21 cellular contexts compared by ENCODE assay signal in genomic region chr6:110355727-110356126, GRCh38. TPM values are rescaled to one million over a fixed set of nuclear protein-coding genes. Genes with fewer than 3 reads are reported as not detected.
DNase-seq lines count a peak whose midpoint lies in the region; ATAC-seq and TF ChIP-seq lines count a peak whose summit lies in the region.
"Had no signal": no experiment of that assay in that cellular context is flagged by ENCODE, and none has a peak within 500 bp of the region (broad histone marks: within the 10 kb centered on the region; RNA-seq: fewer than 3 reads in every experiment).

No MANE protein-coding gene starts in this region.

- intact Hi-C loops in esophagus muscularis mucosa (cut with DNase I) (no loop called here), colonic mucosa (cut with DNase I) (no loop called here), OCI-LY7 (cut with micrococcal nuclease; ENCODE audit: unreplicated experiment) (no loop called here)
- intact Hi-C loops in activated CD8-positive, alpha-beta T cell treated with anti-CD3 and anti-CD28 coated beads for 36 hours (cut with micrococcal nuclease) = no loop called here

- H3K36me3 Mint-ChIP-seq in activated CD8-positive, alpha-beta T cell treated with anti-CD3 and anti-CD28 coated beads for 36 hours (ENCODE audit: low read depth) = no peaks in the 10 kb centered on the region
- H3K36me3 Mint-ChIP-seq: naive B cell had no signal

- H3K9me3 ChIP-seq in esophagus muscularis mucosa = no peaks in the 10 kb centered on the region
- no peaks in the 10 kb centered on the region for H3K9me3 ChIP-seq in colonic mucosa
- no peaks in the 10 kb centered on the region for H3K9me3 ChIP-seq in OCI-LY7 (ENCODE audit: low read length)
- H3K9me3 ChIP-seq: tibial artery had no signal

- BruUV-seq in OCI-LY7 (replicated peaks; lab: Mats Ljungman, UMichigan) = no TSS peak

- H3K9me2 ChIP-seq in OCI-LY7 (ENCODE audit: insufficient read depth, low read length) = no peaks in the 10 kb centered on the region

- no peak overlapping the region for H2AFZ ChIP-seq in OCI-LY7 (ENCODE audit: low read length)
- H2AFZ ChIP-seq: PC-9 had no signal

- H3K4me3 ChIP-seq in esophagus muscularis mucosa (peak overlapping the region in 1 of 4 donors; percentile 78), colonic mucosa (no peak overlapping the region), OCI-LY7 (ENCODE audit: low read depth, low read length, poor library complexity, severe bottlenecking) (no peak overlapping the region)
- H3K4me3 ChIP-seq: PC-9, tibial artery had no signal

- H3K4me1 ChIP-seq in esophagus muscularis mucosa (peaks cover 4 to 92% (median 86%) of the 10 kb centered on the region in 4 donors), colonic mucosa (no peaks in the 10 kb centered on the region), OCI-LY7 (ENCODE audit: insufficient read depth, low read length, poor library complexity, severe bottlenecking) (no peaks in the 10 kb centered on the region)

- H3K36me3 ChIP-seq in esophagus muscularis mucosa = no peaks in the 10 kb centered on the region
- no peaks in the 10 kb centered on the region for H3K36me3 ChIP-seq in colonic mucosa
- no peaks in the 10 kb centered on the region for H3K36me3 ChIP-seq in OCI-LY7 (ENCODE audit: insufficient read depth, low read length)
- H3K36me3 ChIP-seq: brain microvascular endothelial cell, tibial artery had no signal

- TF ChIP-seq EP300 in esophagus muscularis mucosa (IDR thresholded peaks at IDR 0.05) = no peak

- POLR2A ChIA-PET in OCI-LY7 (lab: Charles Lee) = no interaction called here
- POLR2A ChIA-PET in activated CD8-positive, alpha-beta T cell treated with anti-CD3 and anti-CD28 coated beads for 36 hours (lab: Charles Lee) = interaction anchor here (0.7 kb wide), 1 partner anchor 12 kb away, joined by 3 read pairs; no protein-coding TSS in a partner anchor

- TF ChIP-seq CTCF in esophagus muscularis mucosa (IDR thresholded peaks at IDR 0.05) (no peak), colonic mucosa (IDR thresholded peaks at IDR 0.05) (no peak), OCI-LY7 (conservative IDR thresholded peaks at IDR 0.05; ENCODE audit: low read length) (no peak)
- TF ChIP-seq CTCF in activated CD8-positive, alpha-beta T cell treated with anti-CD3 and anti-CD28 coated beads for 36 hours (IDR thresholded peaks at IDR 0.05) = no peak

- CTCF ChIA-PET in OCI-LY7 (lab: Charles Lee; ENCODE audit: unreplicated experiment) = no interaction called here
- CTCF ChIA-PET in activated CD8-positive, alpha-beta T cell treated with anti-CD3 and anti-CD28 coated beads for 36 hours (lab: Charles Lee) = interaction anchor here (1.1 to 1.3 kb wide), 2 partner anchors 9 to 20 kb away, joined by 3 read pairs; no protein-coding TSS in a partner anchor

- no peak for ATAC-seq in activated CD8-positive, alpha-beta T cell treated with anti-CD3 and anti-CD28 coated beads for 36 hours
- ATAC-seq: left ventricle myocardium superior had no signal

- H3K27me3 ChIP-seq in esophagus muscularis mucosa (peaks cover 0 to 3% (median 0%) of the 10 kb centered on the region in 4 donors), colonic mucosa (peaks cover 8% of the 10 kb centered on the region)
- H3K27me3 ChIP-seq: brain microvascular endothelial cell, tibial artery had no signal

- 46% methylated on average over 2 of the region's 2 CpGs for WGBS in esophagus muscularis mucosa

- H3K27ac ChIP-seq in esophagus muscularis mucosa (replicated peaks in 1 of 4) = peak overlapping the region; percentile 94 to 98 (median 96)
- H3K27ac ChIP-seq in colonic mucosa = no peak overlapping the region
- no peak overlapping the region for H3K27ac ChIP-seq in OCI-LY7 (ENCODE audit: low read depth, low read length, poor library complexity, severe bottlenecking)
- H3K27ac ChIP-seq: brain microvascular endothelial cell, PC-9 had no signal

- H3K4me1 Mint-ChIP-seq in activated CD8-positive, alpha-beta T cell treated with anti-CD3 and anti-CD28 coated beads for 36 hours (ENCODE audit: low read depth) = peaks cover 9% of the 10 kb centered on the region

- H3K27me3 Mint-ChIP-seq in activated CD8-positive, alpha-beta T cell treated with anti-CD3 and anti-CD28 coated beads for 36 hours = peaks cover 18% of the 10 kb centered on the region

- no peak overlapping the region for H3K9ac ChIP-seq in colonic mucosa (ENCODE audit: low read depth in 2 of 2, low read length in 2 of 2)

- peak; percentile 1 for DNase-seq in Caki2 (ENCODE audit: low read depth)
- peak; percentile 88 to 96 for DNase-seq in NCI-H524 (lab: John Stamatoyannopoulos, UW)
- DNase-seq in esophagus muscularis mucosa (ENCODE audit: extremely low spot score) = no peak
- peak; percentile 59 for DNase-seq in occipital lobe (lab: John Stamatoyannopoulos, UW)
- no peak for DNase-seq in colonic mucosa
- DNase-seq in OCI-LY7 (ENCODE audit: low spot score) = no peak
- DNase-seq in activated CD8-positive, alpha-beta T cell treated with anti-CD3 and anti-CD28 coated beads for 36 hours = no peak
- no peak for DNase-seq in NCI-H1105 treated with DMSO at 0.1 percent for 48 hours (lab: John Stamatoyannopoulos, UW)
- DNase-seq: activated CD4-positive, alpha-beta T cell treated with anti-CD3 and anti-CD28 coated beads, Interleukin-2, amount 10 ng/mL, durations not matched to agents 7 days and 5 days; activated naive CD4-positive, alpha-beta T cell treated with anti-CD3 and anti-CD28 coated beads, Interleukin-2, amount 50 U/mL, for 16 hours; activated T-cell treated with anti-CD3 and anti-CD28 coated beads for 4 hours; brain microvascular endothelial cell; effector CD4-positive, alpha-beta T cell; KG1; left ventricle myocardium superior; naive B cell; NCI-H1105; PC-9; stimulated activated CD4-positive, alpha-beta T cell treated with anti-CD3 and anti-CD28 coated beads, Interleukin-1b, Interleukin-23, amount 100 ng/mL, for 48 hours; tibial artery had no signal

- no peak overlapping the region for H3K27ac Mint-ChIP-seq in activated CD8-positive, alpha-beta T cell treated with anti-CD3 and anti-CD28 coated beads for 36 hours
- H3K27ac Mint-ChIP-seq: activated CD4-positive, alpha-beta T cell treated with anti-CD3 and anti-CD28 coated beads, Interleukin-2, amount 10 ng/mL, durations not matched to agents 7 days and 5 days; naive B cell had no signal

- in situ Hi-C loops in Caki2 (cut with HindIII; ENCODE audit: low pct_unique_long_range_greater_than_20kb, low sequenced_read_pairs) = no loop called here

- no peaks in the 10 kb centered on the region for H3K9me3 Mint-ChIP-seq in activated CD8-positive, alpha-beta T cell treated with anti-CD3 and anti-CD28 coated beads for 36 hours
- H3K9me3 Mint-ChIP-seq: activated CD4-positive, alpha-beta T cell treated with anti-CD3 and anti-CD28 coated beads, Interleukin-2, amount 10 ng/mL, durations not matched to agents 7 days and 5 days; naive B cell had no signal

- H3K4me3 Mint-ChIP-seq in activated CD8-positive, alpha-beta T cell treated with anti-CD3 and anti-CD28 coated beads for 36 hours = no peak overlapping the region
- H3K4me3 Mint-ChIP-seq: activated CD4-positive, alpha-beta T cell treated with anti-CD3 and anti-CD28 coated beads, Interleukin-2, amount 10 ng/mL, durations not matched to agents 7 days and 5 days had no signal

- H3K4me2 ChIP-seq in OCI-LY7 (ENCODE audit: low read length) = no peak overlapping the region
- H3K4me2 ChIP-seq: PC-9 had no signal

- TF ChIP-seq POLR2A in esophagus muscularis mucosa (IDR thresholded peaks at IDR 0.05; ENCODE audit: low read depth) = no peak

- H3K79me2 ChIP-seq in OCI-LY7 (ENCODE audit: insufficient read depth, low read depth, low read length) = no peaks in the 10 kb centered on the region

- no peaks in the 10 kb centered on the region for H4K20me1 ChIP-seq in OCI-LY7 (ENCODE audit: insufficient read depth, low read length)

RNA-seq across cellular contexts. Expression of gene METTL24, which starts 2.4 kb away (rescaled TPM):
- total RNA-seq in Caki2 (2014; rRNA removed; shearing (Covaris generic); ENCODE audit: low replicate concordance) = not detected in 2 replicates
- total RNA-seq in esophagus muscularis mucosa (10 to 100 TPM; 16.9 to 32.8 (median 23.5) TPM), occipital lobe (2.5 TPM), colonic mucosa (1 to 10 TPM in 1 of 2 donors, under 1 TPM in 1; 0.54 to 3.5 TPM), OCI-LY7 (2022) (not detected in 2 replicates)
- not detected in 2 replicates for total RNA-seq in OCI-LY7 (2014; rRNA removed; shearing (Covaris generic))
- total RNA-seq in activated CD8-positive, alpha-beta T cell treated with anti-CD3 and anti-CD28 coated beads for 36 hours = not detected
- total RNA-seq: activated CD4-positive, alpha-beta T cell treated with anti-CD3 and anti-CD28 coated beads, Interleukin-2, amount 10 ng/mL, durations not matched to agents 7 days and 5 days; NCI-H460; PC-9 had no signal

RNA-seq across cellular contexts. Expression of gene DDO, which starts 59.6 kb away (rescaled TPM):
- total RNA-seq in Caki2 (2014; rRNA removed; shearing (Covaris generic); ENCODE audit: low replicate concordance) = 2.1 and 6.9 TPM in 2 replicates
- total RNA-seq in esophagus muscularis mucosa (1 to 10 TPM in 2 of 4 donors, under 1 TPM in 2; 0.29 to 2.1 (median 1.1) TPM), occipital lobe (0.16 TPM), colonic mucosa (1 to 10 TPM; 2.0 to 2.3 TPM), OCI-LY7 (2022) (not detected in 2 replicates)
- not detected in 2 replicates for total RNA-seq in OCI-LY7 (2014; rRNA removed; shearing (Covaris generic))
- total RNA-seq in activated CD8-positive, alpha-beta T cell treated with anti-CD3 and anti-CD28 coated beads for 36 hours = not detected
- total RNA-seq: activated CD4-positive, alpha-beta T cell treated with anti-CD3 and anti-CD28 coated beads, Interleukin-2, amount 10 ng/mL, durations not matched to agents 7 days and 5 days had no signal

Comparison
In these comparisons a context has a peak if more than half of its experiments do, and no peak if none do; other contexts are left out.
1. DNase-seq: peak in Caki2 (single experiment), NCI-H524 (2 of 2) and occipital lobe (single experiment); none in esophagus muscularis mucosa (single experiment), colonic mucosa (single experiment), OCI-LY7 (single experiment), activated CD8-positive, alpha-beta T cell treated with anti-CD3 and anti-CD28 coated beads for 36 hours (single experiment) and NCI-H1105 treated with DMSO at 0.1 percent for 48 hours (single experiment).
2. H3K27ac ChIP-seq: peak in esophagus muscularis mucosa (4 of 4); none in colonic mucosa (single experiment) and OCI-LY7 (single experiment).